13 cellular contexts compared by ENCODE assay signal in genomic region chr16:920722-921121, GRCh38. TPM values are rescaled to one million over a fixed set of nuclear protein-coding genes. Genes with fewer than 3 reads are reported as not detected.
A peak's percentile ranks its signal among the peaks of the same experiment; 100 is the strongest.
DNase-seq lines count a peak whose midpoint lies in the region; ATAC-seq and TF ChIP-seq lines count a peak whose summit lies in the region.
"Had no signal": no experiment of that assay in that cellular context is flagged by ENCODE, and none has a peak within 500 bp of the region (broad histone marks: within the 10 kb centered on the region; RNA-seq: fewer than 3 reads in every experiment).

No MANE protein-coding gene starts in this region.

- H3K4me3 ChIP-seq in AG10803 (ENCODE audit: low read length) (no peak overlapping the region; the same call in 1 of the 2 replicates), heart right ventricle (no peak overlapping the region), psoas muscle (no peak overlapping the region)
- H3K4me3 ChIP-seq: uterus had no signal

- WGBS in heart right ventricle, 2 donors: 60 to 63% methylated on average over 18 of the region's 18 CpGs
- WGBS in psoas muscle, 3 donors: 20 to 23% (median 23%) methylated on average over 18 of the region's 18 CpGs

- peaks cover 4 to 21% (median 12%) of the 10 kb centered on the region in 9 donors for H3K4me1 ChIP-seq in heart right ventricle
- H3K4me1 ChIP-seq in psoas muscle: no peaks in the 10 kb centered on the region
- H3K4me1 ChIP-seq: uterus had no signal

- no peak for TF ChIP-seq CTCF in AG10803 (conservative IDR thresholded peaks at IDR 0.05; ENCODE audit: low read length)
- no peak for TF ChIP-seq CTCF in heart right ventricle (IDR thresholded peaks at IDR 0.05)
- no peak for TF ChIP-seq CTCF in psoas muscle (IDR thresholded peaks at IDR 0.05)

- ATAC-seq in heart right ventricle: peak in 7 of 8 donors; percentile 23 to 67 (median 44)
- peak; percentile 70 to 89 (median 82) for ATAC-seq in psoas muscle

- H3K36me3 ChIP-seq in heart right ventricle (peaks cover 0 to 15% (median 0%) of the 10 kb centered on the region in 9 donors), psoas muscle (ENCODE audit: insufficient read depth in 1 of 2, low read depth in 1 of 2) (peaks cover 0 to 3% of the 10 kb centered on the region in 2 donors)
- H3K36me3 ChIP-seq: uterus had no signal

- DNase-seq in AG10803 (ENCODE audit: low read depth): peak; percentile 79
- peak; percentile 60 for DNase-seq in SK-N-DZ (ENCODE audit: low spot score)
- peak; percentile 33 to 40 for DNase-seq in heart right ventricle
- DNase-seq in psoas muscle: peak; percentile 74 to 83
- DNase-seq in kidney glomerular epithelial cell (lab: John Stamatoyannopoulos, UW): no peak
- no peak for DNase-seq in DMS114 treated with DMSO at 0.1 percent for 48 hours (lab: John Stamatoyannopoulos, UW; ENCODE audit: unreplicated experiment)
- no peak for DNase-seq in AG08396 (ENCODE audit: low spot score)
- no peak for DNase-seq in activated CD8-positive, alpha-beta memory T cell treated with anti-CD3 and anti-CD28 coated beads, Interleukin-2, amount 50 U/mL, for 48 hours
- DNase-seq: activated CD4-positive, alpha-beta T cell treated with anti-CD3 and anti-CD28 coated beads for 1 hour; activated naive CD4-positive, alpha-beta T cell treated with Interleukin-2 at 50 U/mL for 16 hours; NCI-H1048; stimulated activated CD4-positive, alpha-beta T cell treated with anti-CD3 and anti-CD28 coated beads, Interleukin-4, amount 100 ng/mL, for 4 hours had no signal

- peaks cover 0 to 10% (median 0%) of the 10 kb centered on the region in 11 donors for H3K9me3 ChIP-seq in heart right ventricle
- no peaks in the 10 kb centered on the region for H3K9me3 ChIP-seq in psoas muscle
- H3K9me3 ChIP-seq: uterus had no signal

- intact Hi-C loops in heart right ventricle (cut with DNase I): no loop called here
- intact Hi-C loops in psoas muscle (cut with DNase I): no loop called here

- H3K27me3 ChIP-seq in heart right ventricle: no peaks in the 10 kb centered on the region
- H3K27me3 ChIP-seq in psoas muscle (ENCODE audit: insufficient read depth in 3 of 3, low read length in 2 of 3): no peaks in the 10 kb centered on the region
- H3K27me3 ChIP-seq: uterus had no signal

- peak overlapping the region in 9 of 10 donors; percentile 21 to 75 (median 44) for H3K27ac ChIP-seq in heart right ventricle
- H3K27ac ChIP-seq in psoas muscle: peak overlapping the region; percentile 10
- H3K27ac ChIP-seq: uterus had no signal

RNA-seq across cellular contexts. Expression of gene LMF1, which starts 50.1 kb away (rescaled TPM):
- 5.6 and 13.6 TPM in 2 replicates for polyA plus RNA-seq in SK-N-DZ (2014; cell fraction: cytosol; rRNA removed)
- polyA plus RNA-seq in SK-N-DZ (2014; cell fraction: nucleus; rRNA removed): 5.3 and 12.5 TPM in 2 replicates
- total RNA-seq in heart right ventricle (10 to 100 TPM in 2 of 10 donors, 1 to 10 TPM in 8; 5.7 to 14.2 (median 7.6) TPM), psoas muscle (1 to 10 TPM; 4.0 to 9.0 (median 6.8) TPM)
- polyA plus RNA-seq in heart right ventricle (10 to 100 TPM in 1 of 2 donors, 1 to 10 TPM in 1; 5.1 to 15.4 TPM), psoas muscle (1 to 10 TPM; 1.9 to 2.7 (median 2.7) TPM)

Comparison
In these comparisons a context has a peak if more than half of its experiments do, and no peak if none do; other contexts are left out.
1. DNase-seq: peak in AG10803 (single experiment), SK-N-DZ (single experiment), heart right ventricle (2 of 2) and psoas muscle (2 of 2); none in kidney glomerular epithelial cell (single experiment), DMS114 treated with DMSO at 0.1 percent for 48 hours (single experiment), AG08396 (single experiment) and activated CD8-positive, alpha-beta memory T cell treated with anti-CD3 and anti-CD28 coated beads, Interleukin-2, amount 50 U/mL, for 48 hours (single experiment).